ENCODE assay signal across 25 cellular contexts in the genomic region with DNA sequence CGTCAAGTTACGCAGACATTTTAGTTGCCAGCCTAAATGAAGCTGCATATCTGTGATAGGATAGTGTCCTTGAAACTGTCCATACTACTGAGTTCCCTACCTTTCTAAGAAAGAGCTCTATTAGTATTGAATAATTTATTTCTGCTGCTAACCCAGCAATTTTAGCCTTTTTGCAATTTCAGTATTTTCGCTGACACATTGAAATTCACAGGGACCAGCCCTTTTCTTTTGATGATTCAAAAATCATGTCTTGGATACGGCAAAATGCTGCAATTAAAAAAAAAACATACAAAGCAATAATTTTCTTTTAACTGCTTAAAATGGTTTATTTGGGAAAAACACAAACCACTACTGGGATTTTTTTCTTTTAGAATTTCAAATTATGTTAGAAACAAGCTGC.
DNase-seq lines count a peak whose midpoint lies in the region; ATAC-seq, FAIRE-seq and TF ChIP-seq lines count a peak whose summit lies in the region.
"Had no signal": no experiment of that assay in that cellular context is flagged by ENCODE, and none has a peak within 500 bp of the region (broad histone marks: within the 10 kb centered on the region; RNA-seq: fewer than 3 reads in every experiment).

No MANE protein-coding gene starts in this region.

- H3K27me3 Mint-ChIP-seq in nephron (ENCODE audit: low read depth), result peaks cover 3% of the 10 kb centered on the region
- H3K27me3 Mint-ChIP-seq: CD4-positive, alpha-beta T cell; CD8-positive, alpha-beta memory T cell had no signal

- H4K20me1 ChIP-seq in HepG2 (ENCODE audit: insufficient read depth, low read length), result no peaks in the 10 kb centered on the region
- H4K20me1 ChIP-seq in K562 (replicated peaks; ENCODE audit: control insufficient read depth, insufficient read depth, low read length), result no peaks in the 10 kb centered on the region
- H4K20me1 ChIP-seq: BLaER1 treated with 17β-estradiol and CSF1 and Interleukin-3, amounts not matched to agents 10 nM and 100 nM had no signal

- H3K9me1 ChIP-seq in K562 (ENCODE audit: control insufficient read depth, insufficient read depth, low read length), result no peaks in the 10 kb centered on the region

- TF ChIP-seq POLR2A in HepG2 (IDR thresholded peaks at IDR 0.05; ENCODE audit: insufficient read depth in 1 of 2, low read depth in 2 of 2, low read length in 2 of 2) (no peak), right lobe of liver (IDR thresholded peaks at IDR 0.05) (no peak), K562 (conservative IDR thresholded peaks at IDR 0.05) (no peak)

- H3K9me3 ChIP-seq in HepG2 (ENCODE audit: low read length) (no peaks in the 10 kb centered on the region), right lobe of liver (no peaks in the 10 kb centered on the region), K562 (replicated peaks; ENCODE audit: control insufficient read depth, insufficient read depth, low read depth, low read length) (no peaks in the 10 kb centered on the region; the same call in 1 of the 2 replicates), kidney (ENCODE audit: control insufficient read depth in 1 of 2, low read length in 2 of 2) (peaks cover 0 to 2% of the 10 kb centered on the region in 2 donors)
- H3K9me3 ChIP-seq: BE2C; BLaER1 treated with 17β-estradiol and CSF1 and Interleukin-3, amounts not matched to agents 10 nM and 100 nM had no signal

- H3K4me1 ChIP-seq in HepG2 (ENCODE audit: insufficient read depth, low read length) (no peaks in the 10 kb centered on the region), right lobe of liver (no peaks in the 10 kb centered on the region), K562 (replicated peaks in 1 of 2; ENCODE audit: control insufficient read depth in 2 of 2, insufficient read depth in 2 of 2, low read length in 2 of 2) (no peaks in the 10 kb centered on the region), kidney (ENCODE audit: control insufficient read depth in 1 of 2, insufficient read depth in 1 of 2, low read depth in 1 of 2, low read length in 2 of 2) (no peaks in the 10 kb centered on the region)
- H3K4me1 ChIP-seq: BE2C had no signal

- no peaks in the 10 kb centered on the region for H3K4me1 Mint-ChIP-seq in nephron
- H3K4me1 Mint-ChIP-seq: CD14-positive monocyte; CD8-positive, alpha-beta memory T cell had no signal

- no peaks in the 10 kb centered on the region for H3K9me3 Mint-ChIP-seq in nephron
- H3K9me3 Mint-ChIP-seq: CD4-positive, alpha-beta T cell had no signal

- H3K4me3 ChIP-seq in HepG2 (replicated peaks in 1 of 3; ENCODE audit: insufficient read depth in 1 of 3, low read depth in 2 of 3, low read length in 3 of 3) (no peak overlapping the region), right lobe of liver (no peak overlapping the region), K562 (no peak overlapping the region), kidney (ENCODE audit: low read length in 2 of 2) (no peak overlapping the region)
- H3K4me3 ChIP-seq: BLaER1 treated with 17β-estradiol and CSF1 and Interleukin-3, amounts not matched to agents 10 nM and 100 nM had no signal

- H3K4me3 Mint-ChIP-seq in nephron, result no peak overlapping the region
- H3K4me3 Mint-ChIP-seq: CD14-positive monocyte; CD4-positive, alpha-beta T cell; CD8-positive, alpha-beta memory T cell had no signal

- in situ Hi-C loops in HepG2 (cut with HindIII; ENCODE audit: extremely low pct_ligation_motif_present, low pct_unique_long_range_greater_than_20kb), result no loop called here
- in situ Hi-C loops in K562 (cut with MboI), result no loop called here

- H3K27ac ChIP-seq in HepG2 (ENCODE audit: extremely low read length, insufficient read depth, low read length) (no peak overlapping the region), right lobe of liver (no peak overlapping the region), K562 (ENCODE audit: extremely low read depth, low read depth, low read length) (no peak overlapping the region), kidney (ENCODE audit: low read depth in 2 of 2, low read length in 2 of 2) (no peak overlapping the region)
- H3K27ac ChIP-seq: 22Rv1; BLaER1 treated with 17β-estradiol and CSF1 and Interleukin-3, amounts not matched to agents 10 nM and 100 nM had no signal

- no peak overlapping the region for H3K4me2 ChIP-seq in HepG2 (ENCODE audit: low read depth, low read length)
- H3K4me2 ChIP-seq in K562 (ENCODE audit: insufficient read depth, low read length), result no peak overlapping the region
- H3K4me2 ChIP-seq: BLaER1 treated with 17β-estradiol and CSF1 and Interleukin-3, amounts not matched to agents 10 nM and 100 nM had no signal

- H3K27ac Mint-ChIP-seq in nephron, result peak overlapping the region in 2 of 3 experiments; percentile 8 to 74
- H3K27ac Mint-ChIP-seq: CD14-positive monocyte; CD4-positive, alpha-beta T cell; CD8-positive, alpha-beta memory T cell had no signal

- H3K36me3 Mint-ChIP-seq in nephron (ENCODE audit: low read depth), result no peaks in the 10 kb centered on the region
- H3K36me3 Mint-ChIP-seq: CD14-positive monocyte; CD8-positive, alpha-beta memory T cell had no signal

- FAIRE-seq in HepG2 (lab: Jason Lieb, UNC) (no peak), K562 (lab: Jason Lieb, UNC) (no peak), kidney (lab: Jason Lieb, UNC) (no peak)
- FAIRE-seq: A204.1, GM12891, GM18507 had no signal

- no peak for TF ChIP-seq RAD21 in HepG2 (CRISPR knock-in tag; IDR thresholded peaks at IDR 0.05)
- TF ChIP-seq RAD21 in K562 (CRISPR knock-in tag; conservative IDR thresholded peaks at IDR 0.05 in 1 of 2, IDR thresholded peaks at IDR 0.05 in 1 of 2), result no peak

- CTCF ChIA-PET in HepG2 (lab: Yijun Ruan, JAX; ENCODE audit: low intra/inter-chr PET ratio, low total read pairs), result no interaction called here
- CTCF ChIA-PET in K562 (lab: Yijun Ruan, JAX; ENCODE audit: low intra/inter-chr PET ratio), result no interaction called here

- no TSS peak for BruUV-seq in HepG2 (replicated peaks; lab: Mats Ljungman, UMichigan)
- no TSS peak for BruUV-seq in K562 (replicated peaks; lab: Mats Ljungman, UMichigan)

- DNase-seq in HepG2 (ENCODE audit: low spot score) (no peak), right lobe of liver (no peak), K562 (ENCODE audit: extremely low read depth in 1 of 4, low spot score in 3 of 4) (no peak), kidney (no peak), T-helper 1 cell (no peak), NCI-H1105 (lab: John Stamatoyannopoulos, UW) (no peak)
- DNase-seq: ACHN; AML-193; BE2C; CD4-positive, alpha-beta T cell; CD8-positive, alpha-beta memory T cell; DMS53; DMS79 treated with DMSO at 0.1 percent for 48 hours; GF-D8; GOT3; H7; HCEC 1CT had no signal

- TF ChIP-seq EP300 in HepG2 (IDR thresholded peaks at IDR 0.05; ENCODE audit: low read depth in 2 of 2, low read length in 2 of 2), result no peak
- no peak for TF ChIP-seq EP300 in HepG2 (CRISPR knock-in tag; IDR thresholded peaks at IDR 0.05; ENCODE audit: borderline replicate concordance)
- no peak for TF ChIP-seq EP300 in K562 (IDR thresholded peaks at IDR 0.05; ENCODE audit: low read length)

- no peak overlapping the region for H2AFZ ChIP-seq in HepG2 (ENCODE audit: low read length)
- no peak overlapping the region for H2AFZ ChIP-seq in K562 (ENCODE audit: low read depth, low read length)

- TF ChIP-seq CTCF in HepG2 (CRISPR knock-in tag; IDR thresholded peaks at IDR 0.05) (no peak), right lobe of liver (IDR thresholded peaks at IDR 0.05) (no peak), K562 (IDR thresholded peaks at IDR 0.05 in 2 of 3, conservative IDR thresholded peaks at IDR 0.05 in 1 of 3; ENCODE audit: insufficient read depth in 2 of 3, low read depth in 1 of 3, low read length in 3 of 3) (no peak), nephron (IDR thresholded peaks at IDR 0.05; ENCODE audit: unreplicated experiment in 3 of 3) (no peak), kidney (IDR thresholded peaks at IDR 0.05; ENCODE audit: borderline replicate concordance, extremely low read depth, insufficient read depth) (no peak)

- H3K9ac ChIP-seq in HepG2 (ENCODE audit: insufficient read depth, low read depth, low read length) (no peak overlapping the region), K562 (ENCODE audit: insufficient read depth in 1 of 2, low read depth in 2 of 2, low read length in 2 of 2) (no peak overlapping the region), kidney (ENCODE audit: low read length in 2 of 2) (no peak overlapping the region)
- H3K9ac ChIP-seq: BLaER1 treated with 17β-estradiol and CSF1 and Interleukin-3, amounts not matched to agents 10 nM and 100 nM had no signal

- WGBS in HepG2 (ENCODE audit: low lambda C conversion rate), result 18% methylated on average over 4 of the region's 4 CpGs
- 75% methylated on average over 4 of the region's 4 CpGs for WGBS in right lobe of liver (ENCODE audit: insufficient coverage, low coverage, low lambda C conversion rate, missing lambda C conversion rate)
- 0% methylated on average over 4 of the region's 4 CpGs for WGBS in K562 (ENCODE audit: insufficient coverage, low coverage, missing lambda C conversion rate)

- H3K79me2 ChIP-seq in HepG2 (ENCODE audit: insufficient read depth, low read length) (no peaks in the 10 kb centered on the region), K562 (ENCODE audit: control insufficient read depth, insufficient read depth, low read length) (no peaks in the 10 kb centered on the region)

- intact Hi-C loops in HepG2 (cut with micrococcal nuclease; ENCODE audit: unreplicated experiment) (no loop called here), right lobe of liver (cut with DNase I) (no loop called here), K562 (cut with micrococcal nuclease) (no loop called here), kidney (cut with DNase I) (no loop called here)

- H3K36me3 ChIP-seq in HepG2 (replicated peaks in 1 of 2; ENCODE audit: control insufficient read depth in 1 of 2, insufficient read depth in 2 of 2, low read length in 2 of 2) (no peaks in the 10 kb centered on the region), right lobe of liver (no peaks in the 10 kb centered on the region), K562 (ENCODE audit: control insufficient read depth, insufficient read depth, low read length) (no peaks in the 10 kb centered on the region), kidney (ENCODE audit: control insufficient read depth in 1 of 2, insufficient read depth in 2 of 2, low read length in 2 of 2) (no peaks in the 10 kb centered on the region)
- H3K36me3 ChIP-seq: BE2C; BLaER1 treated with 17β-estradiol and CSF1 and Interleukin-3, amounts not matched to agents 10 nM and 100 nM had no signal

- no peak for ATAC-seq in HepG2
- ATAC-seq in right lobe of liver, result no peak
- ATAC-seq in K562, result no peak
- no peak for ATAC-seq in HG02678 (IDR thresholded peaks at IDR 0.05; ENCODE audit: unreplicated experiment)

- H3K27me3 ChIP-seq in HepG2 (ENCODE audit: control insufficient read depth in 1 of 2, insufficient read depth in 2 of 2, low read length in 2 of 2), result no peaks in the 10 kb centered on the region
- no peaks in the 10 kb centered on the region for H3K27me3 ChIP-seq in right lobe of liver
- H3K27me3 ChIP-seq in K562 (ENCODE audit: control insufficient read depth in 2 of 2, insufficient read depth in 2 of 2, low read length in 2 of 2), result no peaks in the 10 kb centered on the region
- H3K27me3 ChIP-seq: BE2C; BLaER1 treated with 17β-estradiol and CSF1 and Interleukin-3, amounts not matched to agents 10 nM and 100 nM had no signal

- POLR2A ChIA-PET in HepG2 (lab: Yijun Ruan, JAX), result no interaction called here
- POLR2A ChIA-PET in K562 (lab: Yijun Ruan, JAX), result no interaction called here

TF ChIP-seq in HepG2, 621 proteins besides CTCF, POLR2A, EP300 and RAD21 (continues in another document):
- no peak for TF ChIP-seq NR2F1 (CRISPR knock-in tag; IDR thresholded peaks at IDR 0.05)
